30 cellular contexts compared by ENCODE assay signal in the genomic region with DNA sequence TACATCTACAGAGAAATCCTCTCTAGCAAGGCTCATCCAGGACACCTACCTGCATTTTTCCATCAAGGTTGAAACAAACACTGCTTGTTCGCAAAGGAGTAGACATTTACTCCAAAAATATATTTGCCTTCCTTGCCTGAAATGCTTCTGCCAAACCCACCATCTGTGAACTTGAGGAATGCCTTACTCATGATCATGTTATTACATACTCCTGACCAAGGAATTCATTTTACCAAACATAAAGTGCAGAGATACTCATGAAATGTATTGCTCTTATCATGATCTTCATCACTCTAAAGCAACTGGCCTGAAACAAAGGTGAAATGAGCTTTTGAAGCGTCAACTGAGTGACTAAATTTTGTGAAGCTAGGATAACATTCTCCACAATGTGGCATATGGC.
"Had no signal": no experiment of that assay in that cellular context is flagged by ENCODE, and none has a peak within 500 bp of the region (broad histone marks: within the 10 kb centered on the region; RNA-seq: fewer than 3 reads in every experiment).

No MANE protein-coding gene starts in this region.

- H3K27ac ChIP-seq: foreskin keratinocyte, gastroesophageal sphincter, heart right ventricle, neural progenitor cell, parathyroid adenoma, right lobe of liver, stomach, thyroid gland, vagina had no signal

- H3K4me3 ChIP-seq: gastroesophageal sphincter, heart right ventricle, lung, mucosa of descending colon, neural progenitor cell, right lobe of liver, smooth muscle cell, stomach, thyroid gland, vagina had no signal

- H3K4me1 ChIP-seq: foreskin keratinocyte, gastroesophageal sphincter, heart right ventricle, neural progenitor cell, parathyroid adenoma, right lobe of liver, stomach, thyroid gland, vagina had no signal

- DNase-seq: cortex of kidney; effector memory CD8-positive, alpha-beta T cell; glutamatergic neuron; heart right ventricle; hippocampal formation; islet precursor cell; kidney glomerular epithelial cell; mucosa of descending colon; naive B cell; right lobe of liver; stimulated activated CD4-positive, alpha-beta T cell treated with anti-CD3 and anti-CD28 coated beads, Interleukin-12 subunit alpha, Interleukin-12 subunit beta, amount 100 ng/mL, for 4 hours; stimulated activated CD4-positive, alpha-beta T cell treated with anti-CD3 and anti-CD28 coated beads, Interleukin-1b, Interleukin-23, amount 100 ng/mL, for 48 hours; stimulated activated CD4-positive, alpha-beta T cell treated with anti-CD3 and anti-CD28 coated beads, Interleukin-4, amount 100 ng/mL, for 1 hour; stimulated activated naive CD4-positive, alpha-beta T cell treated with Interleukin-2 at 50 U/mL for 16 hours; stomach; thyroid gland; trophoblast cell had no signal

- H3K4me3 Mint-ChIP-seq: effector memory CD8-positive, alpha-beta T cell; memory B cell; mesothelial cell of epicardium; naive B cell; nephron; neural progenitor cell; stimulated activated effector memory CD8-positive, alpha-beta T cell treated with anti-CD3 and anti-CD28 coated beads, Interleukin-12 subunit alpha, Interleukin-12 subunit beta, amount 100 ng/mL, for 72 hours had no signal

- H3K9me3 Mint-ChIP-seq: neural progenitor cell had no signal

- ATAC-seq: effector memory CD8-positive, alpha-beta T cell; foreskin keratinocyte; gastroesophageal sphincter; heart right ventricle; mucosa of descending colon; right lobe of liver; stimulated activated effector memory CD8-positive, alpha-beta T cell treated with anti-CD3 and anti-CD28 coated beads, Interleukin-12 subunit alpha, Interleukin-12 subunit beta, amount 100 ng/mL, for 72 hours had no signal

- H3K4me2 ChIP-seq: neural progenitor cell, smooth muscle cell had no signal

- H3K79me2 ChIP-seq: parathyroid adenoma had no signal

- H3K9me3 ChIP-seq: gastroesophageal sphincter, mucosa of descending colon, right lobe of liver, stomach, thyroid gland, vagina had no signal

- H2AFZ ChIP-seq: neural progenitor cell, parathyroid adenoma had no signal

- H3K9ac ChIP-seq: neural progenitor cell, parathyroid adenoma had no signal

- H3K4me1 Mint-ChIP-seq: memory B cell; naive B cell; nephron; neural progenitor cell; stimulated activated effector memory CD8-positive, alpha-beta T cell treated with anti-CD3 and anti-CD28 coated beads, Interleukin-12 subunit alpha, Interleukin-12 subunit beta, amount 100 ng/mL, for 72 hours had no signal

- H3K36me3 Mint-ChIP-seq: memory B cell; naive B cell; neural progenitor cell; stimulated activated effector memory CD8-positive, alpha-beta T cell treated with anti-CD3 and anti-CD28 coated beads, Interleukin-12 subunit alpha, Interleukin-12 subunit beta, amount 100 ng/mL, for 72 hours had no signal

- H3K36me3 ChIP-seq: gastroesophageal sphincter, heart right ventricle, neural progenitor cell, right lobe of liver, stomach, thyroid gland, vagina had no signal

- H3K27me3 Mint-ChIP-seq: effector memory CD8-positive, alpha-beta T cell; memory B cell; naive B cell; progenitor cell of endocrine pancreas had no signal

- H3K27ac Mint-ChIP-seq: effector memory CD8-positive, alpha-beta T cell; memory B cell; mesothelial cell of epicardium; naive B cell; nephron; neural progenitor cell; progenitor cell of endocrine pancreas; stimulated activated effector memory CD8-positive, alpha-beta T cell treated with anti-CD3 and anti-CD28 coated beads, Interleukin-12 subunit alpha, Interleukin-12 subunit beta, amount 100 ng/mL, for 72 hours had no signal

- FAIRE-seq: endometrium had no signal

- H3K27me3 ChIP-seq: foreskin keratinocyte, gastroesophageal sphincter, heart right ventricle, neural progenitor cell, right lobe of liver, stomach, thyroid gland, vagina had no signal
